17 cellular contexts compared by ENCODE assay signal in the genomic region with DNA sequence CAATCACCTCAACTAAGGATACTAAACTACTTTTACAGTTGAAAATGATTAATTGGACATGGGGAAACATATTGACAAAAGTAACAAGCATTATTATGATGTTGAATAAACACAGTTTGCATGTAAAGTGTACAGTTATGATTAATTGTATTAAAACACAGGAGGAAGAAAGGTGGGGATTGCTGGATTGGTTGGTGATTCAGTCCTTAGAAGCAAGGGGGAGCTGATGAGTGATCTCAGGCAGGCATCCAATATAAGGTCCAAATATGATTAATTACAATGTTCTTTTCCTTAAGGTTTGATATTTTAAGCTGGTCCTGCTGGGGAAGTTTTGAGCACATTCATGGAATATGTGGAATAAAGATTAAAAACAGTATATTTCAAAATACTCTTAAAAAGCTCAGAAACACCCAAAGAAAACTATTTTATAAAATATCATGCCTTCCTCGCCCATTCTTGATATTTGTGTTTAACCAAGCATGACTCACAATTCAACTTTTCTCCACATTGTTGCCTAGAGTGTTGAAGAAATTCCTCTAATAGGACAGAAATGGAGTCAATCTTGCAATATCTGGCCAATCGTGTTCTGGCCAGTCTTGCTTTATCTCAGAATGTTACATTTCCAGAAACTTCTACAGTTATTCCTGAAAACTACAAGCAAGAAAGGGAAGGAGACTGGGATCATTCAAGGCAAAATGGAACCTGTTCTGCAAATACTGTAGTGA.
DNase-seq lines count a peak whose midpoint lies in the region; ATAC-seq and TF ChIP-seq lines count a peak whose summit lies in the region.
"Had no signal": no experiment of that assay in that cellular context is flagged by ENCODE, and none has a peak within 500 bp of the region (broad histone marks: within the 10 kb centered on the region; RNA-seq: fewer than 3 reads in every experiment).

No MANE protein-coding gene starts in this region.

- H3K4me1 ChIP-seq in DND-41 (ENCODE audit: insufficient read depth, low read length): no peaks in the 10 kb centered on the region
- H3K4me1 ChIP-seq in body of pancreas: no peaks in the 10 kb centered on the region
- H3K4me1 ChIP-seq: uterus had no signal

- H3K27ac ChIP-seq in DND-41 (ENCODE audit: low read length) (no peak overlapping the region), body of pancreas (no peak overlapping the region)
- H3K27ac ChIP-seq: hepatocyte, HL-60, uterus had no signal

- H3K27me3 ChIP-seq in DND-41 (ENCODE audit: insufficient read depth, low read length, poor library complexity) (peaks cover 15% of the 10 kb centered on the region), body of pancreas (no peaks in the 10 kb centered on the region)
- H3K27me3 ChIP-seq: hepatocyte, uterus had no signal

- no peak overlapping the region for H3K4me2 ChIP-seq in DND-41 (ENCODE audit: insufficient read depth, low read length)
- H3K4me2 ChIP-seq: hepatocyte had no signal

- H3K36me3 ChIP-seq in DND-41 (ENCODE audit: insufficient read depth, low read length) (no peaks in the 10 kb centered on the region), body of pancreas (replicated peaks in 1 of 2; ENCODE audit: insufficient read depth in 1 of 2, low read depth in 2 of 2) (no peaks in the 10 kb centered on the region)
- H3K36me3 ChIP-seq: MG63, uterus had no signal

- intact Hi-C loops in body of pancreas (cut with DNase I): no loop called here

- no peak overlapping the region for H2AFZ ChIP-seq in DND-41 (ENCODE audit: low read depth, low read length)
- H2AFZ ChIP-seq: hepatocyte had no signal

- no peaks in the 10 kb centered on the region for H3K79me2 ChIP-seq in DND-41 (ENCODE audit: insufficient read depth, low read length)
- H3K79me2 ChIP-seq: hepatocyte had no signal

- DNase-seq in DND-41: no peak
- peak; percentile 9 to 57 for DNase-seq in Kasumi-1 (lab: John Stamatoyannopoulos, UW)
- DNase-seq in body of pancreas: no peak
- DNase-seq in iris pigment epithelial cell (ENCODE audit: low read depth): peak; percentile 27
- DNase-seq in AG20443 (ENCODE audit: low spot score): no peak
- no peak for DNase-seq in islet precursor cell
- DNase-seq: activated naive CD4-positive, alpha-beta T cell treated with anti-CD3 and anti-CD28 coated beads for 36 hours; CD8-positive, alpha-beta T cell; HCEC 1CT; MG63; stimulated activated naive CD4-positive, alpha-beta T cell treated with Interleukin-2 at 50 U/mL for 16 hours; uterus had no signal

- no peak for ATAC-seq in DND-41 (ENCODE audit: insufficient read depth, low read depth)
- ATAC-seq in body of pancreas: no peak
- ATAC-seq in GM18498 (IDR thresholded peaks at IDR 0.05; ENCODE audit: unreplicated experiment): no peak
- ATAC-seq: CD8-positive, alpha-beta T cell; sciatic nerve had no signal

- TF ChIP-seq POLR2A in body of pancreas (IDR thresholded peaks at IDR 0.05): no peak

- no peak overlapping the region for H3K9ac ChIP-seq in DND-41 (ENCODE audit: low read depth, low read length)

- no peak overlapping the region for H3K4me3 ChIP-seq in DND-41 (ENCODE audit: low read depth in 1 of 2, low read length in 2 of 2)
- no peak overlapping the region for H3K4me3 ChIP-seq in body of pancreas
- H3K4me3 ChIP-seq: hepatocyte, lung, MG63, uterus had no signal

- 44 to 60% methylated on average over 2 of the region's 2 CpGs for WGBS in body of pancreas, 2 donors

- H4K20me1 ChIP-seq in DND-41 (ENCODE audit: insufficient read depth, low read length): no peaks in the 10 kb centered on the region

- H3K9me3 ChIP-seq in DND-41 (ENCODE audit: insufficient read depth, low read length, severe bottlenecking): no peaks in the 10 kb centered on the region
- no peaks in the 10 kb centered on the region for H3K9me3 ChIP-seq in body of pancreas
- H3K9me3 ChIP-seq: MG63, uterus had no signal

- TF ChIP-seq CTCF in DND-41 (IDR thresholded peaks at IDR 0.05; ENCODE audit: borderline replicate concordance, extremely low read depth, low read length, poor library complexity, severe bottlenecking): peak; percentile 34
- peak in 5 of 7 experiments; percentile 15 to 41 (median 21) for TF ChIP-seq CTCF in body of pancreas (IDR thresholded peaks at IDR 0.05)

Comparison
In these comparisons a context has a peak if more than half of its experiments do, and no peak if none do; other contexts are left out.
1. DNase-seq: peak in Kasumi-1 (2 of 2) and iris pigment epithelial cell (single experiment); none in DND-41 (single experiment), body of pancreas (0 of 4), AG20443 (single experiment) and islet precursor cell (single experiment).